Comparison of ENCODE assay signal across 12 cellular contexts in genomic region chr11:119751281-119752060, GRCh38. TPM values are rescaled to one million over a fixed set of nuclear protein-coding genes. Genes with fewer than 3 reads are reported as not detected.
DNase-seq lines count a peak whose midpoint lies in the region; ATAC-seq, FAIRE-seq and TF ChIP-seq lines count a peak whose summit lies in the region.
"Had no signal": no experiment of that assay in that cellular context is flagged by ENCODE, and none has a peak within 500 bp of the region (broad histone marks: within the 10 kb centered on the region; RNA-seq: fewer than 3 reads in every experiment).

No MANE protein-coding gene starts in this region.

- H4K20me1 ChIP-seq in OCI-LY3 (ENCODE audit: insufficient read depth, low read length): peaks cover 11% of the 10 kb centered on the region

- H3K9me3 Mint-ChIP-seq in activated naive CD4-positive, alpha-beta T cell treated with anti-CD3 and anti-CD28 coated beads, Interleukin-2, amount 50 U/mL, for 24 hours: no peaks in the 10 kb centered on the region
- peaks cover 0 to 3% of the 10 kb centered on the region in 2 donors for H3K9me3 Mint-ChIP-seq in stimulated activated naive B cell treated with anti-CD40 and anti-IgM and Interleukin-4, amounts not matched to agents 10 μg/mL and 1 μg/mL and 100 μg/mL, for 72 hours
- H3K9me3 Mint-ChIP-seq: CD4-positive, alpha-beta T cell had no signal

- no peaks in the 10 kb centered on the region for H3K9me3 ChIP-seq in OCI-LY3 (ENCODE audit: insufficient read depth, low read length)
- H3K9me3 ChIP-seq: sigmoid colon had no signal

- peaks cover 45% of the 10 kb centered on the region for H3K79me2 ChIP-seq in OCI-LY3 (ENCODE audit: low read length)

- no peaks in the 10 kb centered on the region for H3K36me3 Mint-ChIP-seq in activated naive CD4-positive, alpha-beta T cell treated with anti-CD3 and anti-CD28 coated beads, Interleukin-2, amount 50 U/mL, for 24 hours
- H3K36me3 Mint-ChIP-seq in stimulated activated naive B cell treated with anti-CD40 and anti-IgM and Interleukin-4, amounts not matched to agents 10 μg/mL and 1 μg/mL and 100 μg/mL, for 72 hours: peaks cover 0 to 4% of the 10 kb centered on the region in 2 donors

- peaks cover 8% of the 10 kb centered on the region for H3K4me1 Mint-ChIP-seq in activated naive CD4-positive, alpha-beta T cell treated with anti-CD3 and anti-CD28 coated beads, Interleukin-2, amount 50 U/mL, for 24 hours
- H3K4me1 Mint-ChIP-seq in stimulated activated naive B cell treated with anti-CD40 and anti-IgM and Interleukin-4, amounts not matched to agents 10 μg/mL and 1 μg/mL and 100 μg/mL, for 72 hours: peaks cover 32 to 34% of the 10 kb centered on the region in 2 donors

- DNase-seq in activated naive CD4-positive, alpha-beta T cell treated with Interleukin-2 at 50 U/mL for 16 hours: no peak
- DNase-seq in stimulated activated naive B cell treated with anti-CD40 and anti-IgM and Interleukin-4, amounts not matched to agents 10 μg/mL and 1 μg/mL and 100 μg/mL, for 72 hours: peak; percentile 67
- no peak for DNase-seq in foreskin fibroblast
- DNase-seq in urothelium cell line (ENCODE audit: low spot score): no peak
- DNase-seq in HT-29 (ENCODE audit: low spot score): no peak
- DNase-seq: CD4-positive, alpha-beta T cell; SHP77 treated with DMSO at 0.1 percent for 48 hours; sigmoid colon had no signal

- no peak overlapping the region for H3K27ac Mint-ChIP-seq in activated naive CD4-positive, alpha-beta T cell treated with anti-CD3 and anti-CD28 coated beads, Interleukin-2, amount 50 U/mL, for 24 hours
- H3K27ac Mint-ChIP-seq in stimulated activated naive B cell treated with anti-CD40 and anti-IgM and Interleukin-4, amounts not matched to agents 10 μg/mL and 1 μg/mL and 100 μg/mL, for 72 hours: peak overlapping the region; percentile 89
- H3K27ac Mint-ChIP-seq: CD4-positive, alpha-beta T cell had no signal

- TF ChIP-seq CTCF in OCI-LY3 (IDR thresholded peaks at IDR 0.05; ENCODE audit: low read depth, low read length) (no peak), foreskin fibroblast (IDR thresholded peaks at IDR 0.05; ENCODE audit: low read depth, low read length) (no peak)

- peak overlapping the region; percentile 85 for H3K4me2 ChIP-seq in OCI-LY3 (ENCODE audit: low read length)

- H3K4me3 Mint-ChIP-seq in activated naive CD4-positive, alpha-beta T cell treated with anti-CD3 and anti-CD28 coated beads, Interleukin-2, amount 50 U/mL, for 24 hours: peak overlapping the region; percentile 38
- peak overlapping the region; percentile 54 to 70 for H3K4me3 Mint-ChIP-seq in stimulated activated naive B cell treated with anti-CD40 and anti-IgM and Interleukin-4, amounts not matched to agents 10 μg/mL and 1 μg/mL and 100 μg/mL, for 72 hours
- H3K4me3 Mint-ChIP-seq: CD4-positive, alpha-beta T cell had no signal

- H3K4me3 ChIP-seq in OCI-LY3 (ENCODE audit: low read length): peak overlapping the region; percentile 84
- no peak overlapping the region for H3K4me3 ChIP-seq in foreskin fibroblast (ENCODE audit: low read depth in 1 of 2, low read length in 2 of 2)
- H3K4me3 ChIP-seq: cardiac muscle cell, sigmoid colon had no signal

- H3K27me3 Mint-ChIP-seq in activated naive CD4-positive, alpha-beta T cell treated with anti-CD3 and anti-CD28 coated beads, Interleukin-2, amount 50 U/mL, for 24 hours: peaks cover 14% of the 10 kb centered on the region
- peaks cover 17 to 32% of the 10 kb centered on the region in 2 donors for H3K27me3 Mint-ChIP-seq in stimulated activated naive B cell treated with anti-CD40 and anti-IgM and Interleukin-4, amounts not matched to agents 10 μg/mL and 1 μg/mL and 100 μg/mL, for 72 hours

- H3K9ac ChIP-seq in OCI-LY3 (ENCODE audit: low read length): peak overlapping the region; percentile 87

- no peak for FAIRE-seq in urothelium cell line (lab: Jason Lieb, UNC)

- peaks cover 44% of the 10 kb centered on the region for H3K4me1 ChIP-seq in OCI-LY3 (ENCODE audit: low read length)
- H3K4me1 ChIP-seq: sigmoid colon had no signal

- no peaks in the 10 kb centered on the region for H3K27me3 ChIP-seq in OCI-LY3 (ENCODE audit: low read depth, low read length)
- H3K27me3 ChIP-seq: cardiac muscle cell had no signal

- H3K36me3 ChIP-seq in OCI-LY3 (replicated peaks; ENCODE audit: low read depth, low read length): peaks cover 36% of the 10 kb centered on the region
- H3K36me3 ChIP-seq: cardiac muscle cell, sigmoid colon had no signal

- H2AFZ ChIP-seq in OCI-LY3 (ENCODE audit: low read depth, low read length): 0 out of 2 replicates have a peak overlapping the region, but pooled peaks have one; percentile 12

- H3K27ac ChIP-seq in OCI-LY3 (ENCODE audit: low read length): peak overlapping the region; percentile 90
- H3K27ac ChIP-seq: cardiac muscle cell, sigmoid colon had no signal

- ATAC-seq in HG02678 (IDR thresholded peaks at IDR 0.05; ENCODE audit: unreplicated experiment): peak; percentile 43
- ATAC-seq in stimulated activated naive B cell treated with anti-CD40 and anti-IgM and Interleukin-4, amounts not matched to agents 10 μg/mL and 1 μg/mL and 100 μg/mL, for 72 hours (replicated peaks): peak; percentile 86 to 88

RNA-seq across cellular contexts. Expression of gene NECTIN1, which starts 22.5 kb away (rescaled TPM):
- 38.9 and 46.5 TPM in 2 replicates for total RNA-seq in HT-29 (2014; rRNA removed; shearing (Covaris generic))
